20 cellular contexts compared by ENCODE assay signal in the genomic region with DNA sequence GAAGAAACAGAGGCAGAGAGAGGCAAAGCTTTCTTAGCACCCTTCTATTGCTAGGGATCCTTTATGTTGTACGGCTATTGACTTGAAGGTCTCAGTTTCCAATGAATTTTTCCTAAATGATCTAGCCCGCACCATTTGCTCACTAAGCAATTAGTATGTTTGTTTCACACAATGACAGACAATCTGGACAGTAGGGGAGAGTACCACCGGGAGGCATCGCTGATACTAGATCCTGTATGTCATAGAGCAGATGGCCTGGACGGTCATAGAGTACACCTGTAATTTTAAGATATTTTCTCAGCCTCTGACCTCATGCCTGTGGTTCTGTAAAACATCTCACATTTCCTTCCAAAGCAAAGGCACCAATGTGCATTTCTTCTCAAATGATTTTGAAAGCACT.
DNase-seq lines count a peak whose midpoint lies in the region; ATAC-seq, FAIRE-seq and TF ChIP-seq lines count a peak whose summit lies in the region.
"Had no signal": no experiment of that assay in that cellular context is flagged by ENCODE, and none has a peak within 500 bp of the region (broad histone marks: within the 10 kb centered on the region; RNA-seq: fewer than 3 reads in every experiment).

No MANE protein-coding gene starts in this region.

- DNase-seq in NCI-H146 (lab: John Stamatoyannopoulos, UW) (peak; percentile 5), NCI-H146 treated with DMSO at 0.1 percent for 48 hours (lab: John Stamatoyannopoulos, UW; ENCODE audit: unreplicated experiment) (no peak), D721Med (ENCODE audit: insufficient read length, low spot score) (no peak), NCI-H69 (lab: John Stamatoyannopoulos, UW) (peak; percentile 88), cerebellar cortex (ENCODE audit: low spot score) (peak; percentile 66), DMS53 treated with DMSO at 0.1 percent for 48 hours (lab: John Stamatoyannopoulos, UW; ENCODE audit: unreplicated experiment) (no peak), amniotic stem cell (lab: John Stamatoyannopoulos, UW) (no peak)
- DNase-seq: AML-193; Caco-2; CD4-positive, alpha-beta T cell; DMS153; DMS79 treated with DMSO at 0.1 percent for 48 hours; GOT3; H7; HFFc6 had no signal

- no peak for TF ChIP-seq CTCF in D721Med (IDR thresholded peaks at IDR 0.05; ENCODE audit: insufficient read depth, missing control alignments)

- FAIRE-seq in D721Med (lab: Jason Lieb, UNC), result peak; percentile 25
- FAIRE-seq: A549, GM12878, HTR-8/SVneo had no signal

- no peak for ATAC-seq in HG02981 (IDR thresholded peaks at IDR 0.05; ENCODE audit: unreplicated experiment)
- ATAC-seq: A549, GM12878, HCT116 had no signal

Comparison
In these comparisons a context has a peak if more than half of its experiments do, and no peak if none do; other contexts are left out.
1. DNase-seq: peak in NCI-H146 (single experiment), NCI-H69 (single experiment) and cerebellar cortex (single experiment); none in NCI-H146 treated with DMSO at 0.1 percent for 48 hours (single experiment), D721Med (single experiment), DMS53 treated with DMSO at 0.1 percent for 48 hours (single experiment) and amniotic stem cell (single experiment).